In genomic region chr16:15552507-15552906, GRCh38 we compare ENCODE assay signal across 26 cellular contexts.
DNase-seq lines count a peak whose midpoint lies in the region; ATAC-seq and TF ChIP-seq lines count a peak whose summit lies in the region.
"Had no signal": no experiment of that assay in that cellular context is flagged by ENCODE, and none has a peak within 500 bp of the region (broad histone marks: within the 10 kb centered on the region; RNA-seq: fewer than 3 reads in every experiment).

No MANE protein-coding gene starts in this region.

- no peaks in the 10 kb centered on the region for H3K79me2 ChIP-seq in OCI-LY3 (ENCODE audit: low read length)

- H3K9ac ChIP-seq in OCI-LY3 (ENCODE audit: low read length): no peak overlapping the region
- H3K9ac ChIP-seq: BLaER1 had no signal

- H3K4me3 Mint-ChIP-seq in activated T-cell treated with anti-CD3 and anti-CD28 coated beads, Interleukin-2, amount 50 U/mL, for 4 hours: no peak overlapping the region
- H3K4me3 Mint-ChIP-seq in progenitor cell of endocrine pancreas (ENCODE audit: low read depth): no peak overlapping the region
- H3K4me3 Mint-ChIP-seq: activated naive CD8-positive, alpha-beta T cell treated with anti-CD3 and anti-CD28 coated beads, Interleukin-2, amount 10 ng/mL, durations not matched to agents 7 days and 5 days had no signal

- H3K27ac ChIP-seq in OCI-LY3 (ENCODE audit: low read length): no peak overlapping the region; the same call in 1 of the 2 replicates
- H3K27ac ChIP-seq in angular gyrus (ENCODE audit: low read depth, low read length): peak overlapping the region; percentile 46
- peak overlapping the region in 2 of 4 donors; percentile 43 to 48 for H3K27ac ChIP-seq in gastrocnemius medialis
- H3K27ac ChIP-seq: BLaER1, left lung, suprapubic skin, WERI-Rb-1 had no signal

- no peak overlapping the region for H3K27ac Mint-ChIP-seq in progenitor cell of endocrine pancreas
- H3K27ac Mint-ChIP-seq: activated naive CD8-positive, alpha-beta T cell treated with anti-CD3 and anti-CD28 coated beads, Interleukin-2, amount 10 ng/mL, durations not matched to agents 7 days and 5 days had no signal

- no peaks in the 10 kb centered on the region for H3K36me3 Mint-ChIP-seq in activated T-cell treated with anti-CD3 and anti-CD28 coated beads, Interleukin-2, amount 50 U/mL, for 4 hours (ENCODE audit: insufficient read depth)
- peaks cover 2% of the 10 kb centered on the region for H3K36me3 Mint-ChIP-seq in progenitor cell of endocrine pancreas (ENCODE audit: insufficient read depth)
- H3K36me3 Mint-ChIP-seq: activated naive CD8-positive, alpha-beta T cell treated with anti-CD3 and anti-CD28 coated beads, Interleukin-2, amount 10 ng/mL, durations not matched to agents 7 days and 5 days had no signal

- H3K36me3 ChIP-seq in OCI-LY3 (replicated peaks; ENCODE audit: low read depth, low read length) (no peaks in the 10 kb centered on the region), gastrocnemius medialis (peaks cover 0 to 3% of the 10 kb centered on the region in 2 donors)
- H3K36me3 ChIP-seq: BLaER1, left lung, suprapubic skin, WERI-Rb-1 had no signal

- peak overlapping the region; percentile 0; the same call in 1 of the 2 replicates for H3K4me2 ChIP-seq in OCI-LY3 (ENCODE audit: low read length)
- H3K4me2 ChIP-seq: BLaER1 had no signal

- H3K4me1 ChIP-seq in OCI-LY3 (ENCODE audit: low read length) (peaks cover 35% of the 10 kb centered on the region), gastrocnemius medialis (peaks cover 0 to 8% of the 10 kb centered on the region in 2 donors)
- H3K4me1 ChIP-seq: left lung had no signal

- in situ Hi-C loops in gastrocnemius medialis (cut with MboI; ENCODE audit: low sequenced_read_pairs in 4 of 4): no loop called here

- no peak for TF ChIP-seq POLR2A in gastrocnemius medialis (IDR thresholded peaks at IDR 0.05)

- TF ChIP-seq CTCF in OCI-LY3 (IDR thresholded peaks at IDR 0.05; ENCODE audit: low read depth, low read length) (no peak), gastrocnemius medialis (IDR thresholded peaks at IDR 0.05 in 4 of 5, conservative IDR thresholded peaks at IDR 0.05 in 1 of 5) (no peak), progenitor cell of endocrine pancreas (IDR thresholded peaks at IDR 0.05; ENCODE audit: unreplicated experiment) (no peak)

- no peaks in the 10 kb centered on the region for H3K9me3 Mint-ChIP-seq in activated T-cell treated with anti-CD3 and anti-CD28 coated beads, Interleukin-2, amount 50 U/mL, for 4 hours
- peaks cover 5% of the 10 kb centered on the region for H3K9me3 Mint-ChIP-seq in progenitor cell of endocrine pancreas (ENCODE audit: low read depth)
- H3K9me3 Mint-ChIP-seq: activated naive CD8-positive, alpha-beta T cell treated with anti-CD3 and anti-CD28 coated beads, Interleukin-2, amount 10 ng/mL, durations not matched to agents 7 days and 5 days had no signal

- H3K9me3 ChIP-seq in OCI-LY3 (ENCODE audit: insufficient read depth, low read length): no peaks in the 10 kb centered on the region
- no peaks in the 10 kb centered on the region for H3K9me3 ChIP-seq in gastrocnemius medialis
- H3K9me3 ChIP-seq: BLaER1, left lung, suprapubic skin had no signal

- H3K4me3 ChIP-seq in OCI-LY3 (ENCODE audit: low read length) (no peak overlapping the region), gastrocnemius medialis (no peak overlapping the region)
- H3K4me3 ChIP-seq: BLaER1, left lung, suprapubic skin had no signal

- peak; percentile 44 to 70 for ATAC-seq in activated T-cell treated with anti-CD3 and anti-CD28 coated beads, Interleukin-2, amount 50 U/mL, for 4 hours
- ATAC-seq in gastrocnemius medialis (peak; percentile 37 to 68), HG02678 (IDR thresholded peaks at IDR 0.05; ENCODE audit: unreplicated experiment) (no peak), GM19463 (IDR thresholded peaks at IDR 0.05; ENCODE audit: unreplicated experiment) (no peak)
- ATAC-seq: left lung had no signal

- H4K20me1 ChIP-seq in OCI-LY3 (ENCODE audit: insufficient read depth, low read length): no peaks in the 10 kb centered on the region
- H4K20me1 ChIP-seq: BLaER1 had no signal

- intact Hi-C loops in gastrocnemius medialis (cut with DNase I; ENCODE audit: low total_unique reads): loop anchor here (10.0 kb wide), 1 partner anchor 152 kb away; no protein-coding TSS in a partner anchor

- peak overlapping the region; percentile 18 for H2AFZ ChIP-seq in OCI-LY3 (ENCODE audit: low read depth, low read length)

- peaks cover 4% of the 10 kb centered on the region for H3K4me1 Mint-ChIP-seq in activated T-cell treated with anti-CD3 and anti-CD28 coated beads, Interleukin-2, amount 50 U/mL, for 4 hours (ENCODE audit: low read depth)
- H3K4me1 Mint-ChIP-seq in progenitor cell of endocrine pancreas (ENCODE audit: low read depth): peaks cover 8% of the 10 kb centered on the region
- H3K4me1 Mint-ChIP-seq: activated naive CD8-positive, alpha-beta T cell treated with anti-CD3 and anti-CD28 coated beads, Interleukin-2, amount 10 ng/mL, durations not matched to agents 7 days and 5 days had no signal

- H3K27me3 ChIP-seq in OCI-LY3 (ENCODE audit: low read depth, low read length) (no peaks in the 10 kb centered on the region), gastrocnemius medialis (no peaks in the 10 kb centered on the region)
- H3K27me3 ChIP-seq: BLaER1, left lung, suprapubic skin had no signal

- H3K27me3 Mint-ChIP-seq in activated T-cell treated with anti-CD3 and anti-CD28 coated beads, Interleukin-2, amount 50 U/mL, for 4 hours (ENCODE audit: low read depth): no peaks in the 10 kb centered on the region
- no peaks in the 10 kb centered on the region for H3K27me3 Mint-ChIP-seq in progenitor cell of endocrine pancreas
- H3K27me3 Mint-ChIP-seq: activated naive CD8-positive, alpha-beta T cell treated with anti-CD3 and anti-CD28 coated beads, Interleukin-2, amount 10 ng/mL, durations not matched to agents 7 days and 5 days had no signal

- no peak for DNase-seq in activated T-cell treated with anti-CD3 and anti-CD28 coated beads, Interleukin-2, amount 50 U/mL, for 4 hours
- DNase-seq in activated T-cell treated with anti-CD3 and anti-CD28 coated beads for 4 hours (no peak), gastrocnemius medialis (peak in 1 of 2 donors; percentile 38), progenitor cell of endocrine pancreas (ENCODE audit: low spot score, unreplicated experiment) (no peak)
- DNase-seq: activated CD8-positive, alpha-beta memory T cell treated with anti-CD3 and anti-CD28 coated beads for 24 hours; activated naive CD8-positive, alpha-beta T cell treated with anti-CD3 and anti-CD28 coated beads, Interleukin-2, amount 10 ng/mL, durations not matched to agents 7 days and 5 days; central memory CD4-positive, alpha-beta T cell; COR-L47; DMS53; GDM1; H7; left lung; mesenchymal stem cell; NCI-H2029 treated with DMSO at 0.1 percent for 48 hours; NCI-H2227 treated with DMSO at 0.1 percent for 48 hours; NCI-H526 treated with DMSO at 0.1 percent for 48 hours; nucleus accumbens; SHP77; T-helper 9 cell; WERI-Rb-1 had no signal

Comparison
In these comparisons a context has a peak if more than half of its experiments do, and no peak if none do; other contexts are left out.
1. ATAC-seq: peak in activated T-cell treated with anti-CD3 and anti-CD28 coated beads, Interleukin-2, amount 50 U/mL, for 4 hours (2 of 2) and gastrocnemius medialis (2 of 2); none in HG02678 (single experiment) and GM19463 (single experiment).